ENCODE assay signal across 1 cellular context in the genomic region with DNA sequence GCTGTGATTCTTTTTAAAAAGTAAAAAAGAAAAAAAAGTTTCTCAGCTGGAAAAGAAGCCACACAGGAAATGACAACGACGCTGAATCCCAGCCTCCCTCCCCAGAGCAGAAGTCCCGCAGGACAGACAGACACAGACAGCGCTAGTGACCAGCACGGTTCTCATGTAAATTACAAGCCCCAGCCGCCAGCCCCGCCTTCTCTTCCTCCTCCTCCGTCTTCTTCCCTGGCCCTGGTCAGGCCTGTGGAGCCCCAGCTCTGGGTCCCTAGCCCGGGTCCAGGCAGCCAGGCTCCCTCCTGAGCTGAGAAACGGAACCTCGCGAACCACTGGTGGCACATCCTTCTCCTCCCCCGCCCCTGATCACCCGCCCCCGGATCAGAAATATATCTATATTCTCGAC.
TF ChIP-seq lines count a peak whose summit lies in the region.

No MANE protein-coding gene starts in this region.

TF ChIP-seq in HepG2, 621 proteins besides CTCF, POLR2A, EP300 and RAD21:
- TF ChIP-seq ZFP36 (IDR thresholded peaks at IDR 0.05; ENCODE audit: borderline replicate concordance, low read depth, low read length, partially characterized antibody) (no peak), TGIF2 (CRISPR knock-in tag; IDR thresholded peaks at IDR 0.05) (no peak), SRF (IDR thresholded peaks at IDR 0.05; ENCODE audit: low read depth, low read length) (no peak)
- TF ChIP-seq, protein P1, sequence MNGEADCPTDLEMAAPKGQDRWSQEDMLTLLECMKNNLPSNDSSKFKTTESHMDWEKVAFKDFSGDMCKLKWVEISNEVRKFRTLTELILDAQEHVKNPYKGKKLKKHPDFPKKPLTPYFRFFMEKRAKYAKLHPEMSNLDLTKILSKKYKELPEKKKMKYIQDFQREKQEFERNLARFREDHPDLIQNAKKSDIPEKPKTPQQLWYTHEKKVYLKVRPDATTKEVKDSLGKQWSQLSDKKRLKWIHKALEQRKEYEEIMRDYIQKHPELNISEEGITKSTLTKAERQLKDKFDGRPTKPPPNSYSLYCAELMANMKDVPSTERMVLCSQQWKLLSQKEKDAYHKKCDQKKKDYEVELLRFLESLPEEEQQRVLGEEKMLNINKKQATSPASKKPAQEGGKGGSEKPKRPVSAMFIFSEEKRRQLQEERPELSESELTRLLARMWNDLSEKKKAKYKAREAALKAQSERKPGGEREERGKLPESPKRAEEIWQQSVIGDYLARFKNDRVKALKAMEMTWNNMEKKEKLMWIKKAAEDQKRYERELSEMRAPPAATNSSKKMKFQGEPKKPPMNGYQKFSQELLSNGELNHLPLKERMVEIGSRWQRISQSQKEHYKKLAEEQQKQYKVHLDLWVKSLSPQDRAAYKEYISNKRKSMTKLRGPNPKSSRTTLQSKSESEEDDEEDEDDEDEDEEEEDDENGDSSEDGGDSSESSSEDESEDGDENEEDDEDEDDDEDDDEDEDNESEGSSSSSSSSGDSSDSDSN (CRISPR knock-in tag; IDR thresholded peaks at IDR 0.05), result no peak
- TF ChIP-seq, protein P2, sequence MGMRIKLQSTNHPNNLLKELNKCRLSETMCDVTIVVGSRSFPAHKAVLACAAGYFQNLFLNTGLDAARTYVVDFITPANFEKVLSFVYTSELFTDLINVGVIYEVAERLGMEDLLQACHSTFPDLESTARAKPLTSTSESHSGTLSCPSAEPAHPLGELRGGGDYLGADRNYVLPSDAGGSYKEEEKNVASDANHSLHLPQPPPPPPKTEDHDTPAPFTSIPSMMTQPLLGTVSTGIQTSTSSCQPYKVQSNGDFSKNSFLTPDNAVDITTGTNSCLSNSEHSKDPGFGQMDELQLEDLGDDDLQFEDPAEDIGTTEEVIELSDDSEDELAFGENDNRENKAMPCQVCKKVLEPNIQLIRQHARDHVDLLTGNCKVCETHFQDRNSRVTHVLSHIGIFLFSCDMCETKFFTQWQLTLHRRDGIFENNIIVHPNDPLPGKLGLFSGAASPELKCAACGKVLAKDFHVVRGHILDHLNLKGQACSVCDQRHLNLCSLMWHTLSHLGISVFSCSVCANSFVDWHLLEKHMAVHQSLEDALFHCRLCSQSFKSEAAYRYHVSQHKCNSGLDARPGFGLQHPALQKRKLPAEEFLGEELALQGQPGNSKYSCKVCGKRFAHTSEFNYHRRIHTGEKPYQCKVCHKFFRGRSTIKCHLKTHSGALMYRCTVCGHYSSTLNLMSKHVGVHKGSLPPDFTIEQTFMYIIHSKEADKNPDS (CRISPR knock-in tag; IDR thresholded peaks at IDR 0.05), result no peak
- TF ChIP-seq, protein P3, sequence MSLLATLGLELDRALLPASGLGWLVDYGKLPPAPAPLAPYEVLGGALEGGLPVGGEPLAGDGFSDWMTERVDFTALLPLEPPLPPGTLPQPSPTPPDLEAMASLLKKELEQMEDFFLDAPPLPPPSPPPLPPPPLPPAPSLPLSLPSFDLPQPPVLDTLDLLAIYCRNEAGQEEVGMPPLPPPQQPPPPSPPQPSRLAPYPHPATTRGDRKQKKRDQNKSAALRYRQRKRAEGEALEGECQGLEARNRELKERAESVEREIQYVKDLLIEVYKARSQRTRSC (CRISPR knock-in tag; IDR thresholded peaks at IDR 0.05; ENCODE audit: low read depth), result no peak
TF ChIP-seq in HepG2: peak in this region for 0.
